In genomic region chr7:92835851-92836488, GRCh38 we compare ENCODE assay signal across 8 cellular contexts. TPM values are rescaled to one million over a fixed set of nuclear protein-coding genes. Genes with fewer than 3 reads are reported as not detected.
DNase-seq lines count a peak whose midpoint lies in the region; ATAC-seq, FAIRE-seq and TF ChIP-seq lines count a peak whose summit lies in the region.

No MANE protein-coding gene starts in this region.

- H3K27me3 ChIP-seq in bronchial epithelial cell (ENCODE audit: control insufficient read depth, insufficient read depth, low read length), result no peaks in the 10 kb centered on the region

- ATAC-seq in HG02678 (IDR thresholded peaks at IDR 0.05; ENCODE audit: unreplicated experiment), result peak; percentile 15
- peak; percentile 7 for ATAC-seq in left colon
- no peak for ATAC-seq in GM19023 (IDR thresholded peaks at IDR 0.05; ENCODE audit: unreplicated experiment)

- FAIRE-seq in bronchial epithelial cell (lab: Jason Lieb, UNC), result no peak

- peak overlapping the region; percentile 59 for H3K4me3 ChIP-seq in bronchial epithelial cell (ENCODE audit: low read depth, low read length)

- no peaks in the 10 kb centered on the region for H3K36me3 ChIP-seq in bronchial epithelial cell (ENCODE audit: control insufficient read depth, insufficient read depth, low read length)

- DNase-seq in AG20443 (ENCODE audit: low spot score) (peak; percentile 16), T-helper 2 cell (peak in 4 of 5 experiments; percentile 23 to 63 (median 44)), bronchial epithelial cell (ENCODE audit: low read depth) (no peak), left colon (peak; percentile 45 to 53), NCI-H2029 treated with DMSO at 0.1 percent for 48 hours (lab: John Stamatoyannopoulos, UW) (no peak)
- DNase-seq in stimulated activated CD4-positive, alpha-beta T cell treated with anti-CD3 and anti-CD28 coated beads, TNF-alpha, amount 100 ng/mL, for 4 hours (ENCODE audit: low read depth in 3 of 3), result peak in 2 of 3 experiments; percentile 28 to 34

- no peak for TF ChIP-seq CTCF in bronchial epithelial cell (IDR thresholded peaks at IDR 0.05; ENCODE audit: insufficient read depth, low read length, severe bottlenecking)

- intact Hi-C loops in left colon (cut with DNase I, micrococcal nuclease), result loop anchor here in 1 of 2 donors (10.0 kb wide), 2 partner anchors 121 to 211 kb away; no protein-coding TSS in a partner anchor

RNA-seq across cellular contexts. Expression of gene CDK6, which starts 0.4 kb away (rescaled TPM):
- total RNA-seq in bronchial epithelial cell (52.9 and 68.0 TPM in 2 replicates), left colon (10 to 100 TPM; 27.2 to 35.5 TPM)

Comparison
In these comparisons a context has a peak if more than half of its experiments do, and no peak if none do; other contexts are left out.
1. DNase-seq: peak in AG20443 (single experiment), T-helper 2 cell (4 of 5), left colon (2 of 2) and stimulated activated CD4-positive, alpha-beta T cell treated with anti-CD3 and anti-CD28 coated beads, TNF-alpha, amount 100 ng/mL, for 4 hours (2 of 3); none in bronchial epithelial cell (single experiment) and NCI-H2029 treated with DMSO at 0.1 percent for 48 hours (single experiment).